In genomic region chr4:144831971-144832370, GRCh38 we compare ENCODE assay signal across 24 cellular contexts.
DNase-seq lines count a peak whose midpoint lies in the region; ATAC-seq, FAIRE-seq and TF ChIP-seq lines count a peak whose summit lies in the region.
"Had no signal": no experiment of that assay in that cellular context is flagged by ENCODE, and none has a peak within 500 bp of the region (broad histone marks: within the 10 kb centered on the region; RNA-seq: fewer than 3 reads in every experiment).

No MANE protein-coding gene starts in this region.

- no peak overlapping the region for H3K27ac ChIP-seq in HEK293 (ENCODE audit: extremely low read depth, low read depth, low read length)
- no peak overlapping the region for H3K27ac ChIP-seq in coronary artery
- H3K27ac ChIP-seq: dorsolateral prefrontal cortex, epithelial cell of prostate, heart right ventricle, stomach, tibial artery, VCaP had no signal

- no peaks in the 10 kb centered on the region for H3K9me3 ChIP-seq in HEK293 (ENCODE audit: control insufficient read depth, insufficient read depth, low read depth, low read length)
- H3K9me3 ChIP-seq: heart right ventricle, tibial artery had no signal

- no peak for TF ChIP-seq CTCF in HEK293 (tag by site-specific recombination; IDR thresholded peaks at IDR 0.05)
- no peak for TF ChIP-seq CTCF in fibroblast of pulmonary artery (IDR thresholded peaks at IDR 0.05; ENCODE audit: low read length, missing control alignments)
- TF ChIP-seq CTCF in coronary artery (IDR thresholded peaks at IDR 0.05), result no peak

- POLR2A ChIA-PET in HEK293 (lab: Yijun Ruan, JAX), result no interaction called here

- CTCF ChIA-PET in HEK293 (lab: Yijun Ruan, JAX), result no interaction called here

- no peak overlapping the region for H3K4me3 ChIP-seq in HEK293 (ENCODE audit: low read depth, low read length)
- no peak overlapping the region for H3K4me3 ChIP-seq in fibroblast of pulmonary artery (replicated peaks; ENCODE audit: low read depth, low read length)
- H3K4me3 ChIP-seq in coronary artery, result no peak overlapping the region
- H3K4me3 ChIP-seq: dorsolateral prefrontal cortex, heart right ventricle, stomach, tibial artery had no signal

- no peak for FAIRE-seq in RCC 7860 (lab: Jason Lieb, UNC)
- FAIRE-seq: D721Med had no signal

- H3K4me1 ChIP-seq in HEK293 (ENCODE audit: control insufficient read depth, insufficient read depth, low read length), result no peaks in the 10 kb centered on the region
- H3K4me1 ChIP-seq: heart right ventricle, stomach, tibial artery had no signal

- no peak for ATAC-seq in HG03469 (IDR thresholded peaks at IDR 0.05; ENCODE audit: unreplicated experiment)
- ATAC-seq: activated T-cell treated with anti-CD3 and anti-CD28 coated beads, Interleukin-2, amount 50 U/mL, for 4 hours; heart right ventricle; left cardiac atrium; SK-N-SH treated with all-trans-retinoic acid at 6 μM for 48 hours had no signal

- no peaks in the 10 kb centered on the region for H3K36me3 ChIP-seq in HEK293 (ENCODE audit: control insufficient read depth in 2 of 2, insufficient read depth in 1 of 2, low read length in 2 of 2)
- H3K36me3 ChIP-seq: heart right ventricle, stomach, tibial artery had no signal

- DNase-seq in NCI-H1105 treated with DMSO at 0.1 percent for 48 hours (lab: John Stamatoyannopoulos, UW), result peak; percentile 39
- peak; percentile 28 for DNase-seq in OCI-M1 (lab: John Stamatoyannopoulos, UW)
- DNase-seq in fibroblast of pulmonary artery (ENCODE audit: low read depth), result peak; percentile 25
- DNase-seq in RCC 7860 (ENCODE audit: low spot score), result no peak
- no peak for DNase-seq in activated naive CD4-positive, alpha-beta T cell treated with Interleukin-2 at 50 U/mL for 16 hours
- DNase-seq in coronary artery (ENCODE audit: low spot score), result no peak
- DNase-seq: activated CD4-positive, alpha-beta T cell treated with anti-CD3 and anti-CD28 coated beads for 48 hours; activated naive CD4-positive, alpha-beta T cell treated with anti-CD3 and anti-CD28 coated beads, Interleukin-2, amount 10 ng/mL, durations not matched to agents 7 days and 5 days; activated T-cell treated with anti-CD3 and anti-CD28 coated beads, Interleukin-2, amount 50 U/mL, for 4 hours; amniotic stem cell; dorsolateral prefrontal cortex; heart right ventricle; HFFc6; left cardiac atrium; NCI-H2029; NCI-H446; stomach; tibial artery had no signal

TF ChIP-seq in HEK293, 187 proteins besides CTCF, POLR2A, EP300 and RAD21:
- TF ChIP-seq MZF1 (tag by site-specific recombination; IDR thresholded peaks at IDR 0.05; ENCODE audit: borderline replicate concordance) (peak; percentile 19; the same call in 1 of the 2 replicates), ZNF654 (tag by site-specific recombination; IDR thresholded peaks at IDR 0.05; ENCODE audit: low read depth) (no peak)

Comparison
In these comparisons a context has a peak if more than half of its experiments do, and no peak if none do; other contexts are left out.
1. DNase-seq: peak in NCI-H1105 treated with DMSO at 0.1 percent for 48 hours (single experiment), OCI-M1 (single experiment) and fibroblast of pulmonary artery (single experiment); none in RCC 7860 (single experiment), activated naive CD4-positive, alpha-beta T cell treated with Interleukin-2 at 50 U/mL for 16 hours (single experiment) and coronary artery (single experiment).